Comparison of ENCODE assay signal across 13 cellular contexts in the genomic region with DNA sequence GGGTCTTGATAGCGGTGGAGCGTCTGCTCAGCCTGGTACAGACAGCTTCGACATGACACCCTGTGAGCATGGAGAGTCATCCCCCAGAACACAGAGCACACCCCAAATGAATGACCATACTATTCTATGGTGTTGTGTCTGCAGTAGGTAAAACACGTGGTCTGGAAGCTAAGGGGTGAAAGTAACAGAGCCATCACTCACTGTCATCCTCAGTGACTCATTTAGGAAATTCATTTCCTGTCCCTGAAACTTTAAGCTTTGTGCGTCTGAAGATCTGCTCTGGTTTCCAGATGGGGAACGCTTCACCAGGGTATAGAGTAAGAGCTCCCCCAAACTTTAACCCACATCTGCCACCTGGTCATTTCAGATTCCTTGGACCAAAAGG.
DNase-seq lines count a peak whose midpoint lies in the region; ATAC-seq and TF ChIP-seq lines count a peak whose summit lies in the region.
"Had no signal": no experiment of that assay in that cellular context is flagged by ENCODE, and none has a peak within 500 bp of the region (broad histone marks: within the 10 kb centered on the region; RNA-seq: fewer than 3 reads in every experiment).

No MANE protein-coding gene starts in this region.

- H3K4me3 ChIP-seq in CD4-positive, CD25-positive, alpha-beta regulatory T cell (ENCODE audit: low read depth, low read length) = no peak overlapping the region
- H3K4me3 ChIP-seq in GM12865 (ENCODE audit: low read depth, low read length) (no peak overlapping the region), epithelial cell of esophagus (ENCODE audit: low read length) (no peak overlapping the region)
- H3K4me3 ChIP-seq: spleen had no signal

- H3K9me3 Mint-ChIP-seq in CD4-positive, CD25-positive, alpha-beta regulatory T cell = peaks cover 0 to 4% (median 0%) of the 10 kb centered on the region in 7 donors
- H3K9me3 Mint-ChIP-seq: effector memory CD8-positive, alpha-beta T cell had no signal

- no peaks in the 10 kb centered on the region for H3K27me3 ChIP-seq in CD4-positive, CD25-positive, alpha-beta regulatory T cell (ENCODE audit: control insufficient read depth, insufficient read depth, low read length)

- H3K36me3 ChIP-seq in CD4-positive, CD25-positive, alpha-beta regulatory T cell (ENCODE audit: control insufficient read depth, insufficient read depth, low read length) = no peaks in the 10 kb centered on the region
- H3K36me3 ChIP-seq: spleen had no signal

- no peak for TF ChIP-seq CTCF in GM12865 (IDR thresholded peaks at IDR 0.05; ENCODE audit: insufficient read depth, low read depth, low read length, missing control alignments)
- TF ChIP-seq CTCF in epithelial cell of esophagus (IDR thresholded peaks at IDR 0.05; ENCODE audit: insufficient read depth, low read depth, low read length, missing control alignments) = no peak

- no peak overlapping the region for H3K4me3 Mint-ChIP-seq in CD4-positive, CD25-positive, alpha-beta regulatory T cell
- H3K4me3 Mint-ChIP-seq: nephron; stimulated activated memory B cell treated with anti-CD40 and anti-IgM and Interleukin-4, amounts not matched to agents 10 μg/mL and 1 μg/mL and 100 μg/mL, for 72 hours had no signal

- peak in 1 of 3 donors; percentile 37 for DNase-seq in CD4-positive, CD25-positive, alpha-beta regulatory T cell
- DNase-seq in GM12865 (ENCODE audit: low read depth) = peak; percentile 45
- peak; percentile 73 for DNase-seq in RKO (ENCODE audit: low spot score)
- DNase-seq in epithelial cell of esophagus (ENCODE audit: low read depth) = peak; percentile 56
- DNase-seq in activated gamma-delta T cell treated with Interleukin-2 at 50 U/mL for 16 hours = no peak
- no peak for DNase-seq in NCI-H2171 treated with DMSO at 0.1 percent for 48 hours (lab: John Stamatoyannopoulos, UW)
- DNase-seq in NCI-H1930 (lab: John Stamatoyannopoulos, UW) = no peak
- no peak for DNase-seq in globus pallidus (ENCODE audit: low spot score)
- DNase-seq: effector memory CD8-positive, alpha-beta T cell; NCI-H69; spleen had no signal

- H3K9me3 ChIP-seq in CD4-positive, CD25-positive, alpha-beta regulatory T cell (ENCODE audit: control insufficient read depth in 2 of 2, low read length in 2 of 2) = no peaks in the 10 kb centered on the region

- peaks cover 0 to 14% (median 7%) of the 10 kb centered on the region in 4 donors for H3K4me1 Mint-ChIP-seq in CD4-positive, CD25-positive, alpha-beta regulatory T cell
- H3K4me1 Mint-ChIP-seq: stimulated activated memory B cell treated with anti-CD40 and anti-IgM and Interleukin-4, amounts not matched to agents 10 μg/mL and 1 μg/mL and 100 μg/mL, for 72 hours had no signal

- peak overlapping the region in 1 of 3 donors; percentile 57 for H3K27ac Mint-ChIP-seq in CD4-positive, CD25-positive, alpha-beta regulatory T cell
- H3K27ac Mint-ChIP-seq: effector memory CD8-positive, alpha-beta T cell; nephron; stimulated activated memory B cell treated with anti-CD40 and anti-IgM and Interleukin-4, amounts not matched to agents 10 μg/mL and 1 μg/mL and 100 μg/mL, for 72 hours had no signal

- peaks cover 4% of the 10 kb centered on the region for H3K4me1 ChIP-seq in CD4-positive, CD25-positive, alpha-beta regulatory T cell (ENCODE audit: control insufficient read depth, insufficient read depth, low read length, poor library complexity, severe bottlenecking)

- no peaks in the 10 kb centered on the region for H3K36me3 Mint-ChIP-seq in CD4-positive, CD25-positive, alpha-beta regulatory T cell
- H3K36me3 Mint-ChIP-seq: stimulated activated memory B cell treated with anti-CD40 and anti-IgM and Interleukin-4, amounts not matched to agents 10 μg/mL and 1 μg/mL and 100 μg/mL, for 72 hours had no signal

- peaks cover 4% of the 10 kb centered on the region for H3K27me3 Mint-ChIP-seq in CD4-positive, CD25-positive, alpha-beta regulatory T cell

- peak; percentile 28 to 68 for ATAC-seq in CD4-positive, CD25-positive, alpha-beta regulatory T cell (ENCODE audit: low read depth in 2 of 2)
- ATAC-seq: effector memory CD8-positive, alpha-beta T cell; stimulated activated memory B cell treated with anti-CD40 and anti-IgM and Interleukin-4, amounts not matched to agents 10 μg/mL and 1 μg/mL and 100 μg/mL, for 72 hours had no signal

- no peak overlapping the region for H3K27ac ChIP-seq in CD4-positive, CD25-positive, alpha-beta regulatory T cell (ENCODE audit: insufficient read depth, low read length, poor library complexity, severe bottlenecking)
- H3K27ac ChIP-seq: spleen had no signal

Comparison
In these comparisons a context has a peak if more than half of its experiments do, and no peak if none do; other contexts are left out.
1. DNase-seq: peak in GM12865 (single experiment), RKO (single experiment) and epithelial cell of esophagus (single experiment); none in activated gamma-delta T cell treated with Interleukin-2 at 50 U/mL for 16 hours (single experiment), NCI-H2171 treated with DMSO at 0.1 percent for 48 hours (single experiment), NCI-H1930 (0 of 2) and globus pallidus (single experiment).